ENCODE assay signal across 8 cellular contexts in genomic region chr1:1540015-1540816, GRCh38. TPM values are rescaled to one million over a fixed set of nuclear protein-coding genes. Genes with fewer than 3 reads are reported as not detected.
DNase-seq lines count a peak whose midpoint lies in the region; ATAC-seq and TF ChIP-seq lines count a peak whose summit lies in the region.

TSS of gene TMEM240 (minus strand) at chr1:1540624. CDS start at chr1:1540346, 278 bp downstream.

- H3K27me3 Mint-ChIP-seq in activated naive CD4-positive, alpha-beta T cell treated with anti-CD3 and anti-CD28 coated beads, Interleukin-2, amount 10 ng/mL, durations not matched to agents 7 days and 5 days, result peaks cover 17% of the 10 kb centered on the region
- H3K27me3 Mint-ChIP-seq in glutamatergic neuron (ENCODE audit: unreplicated experiment) (peaks cover 12% of the 10 kb centered on the region), osteocyte (ENCODE audit: unreplicated experiment) (no peaks in the 10 kb centered on the region)

- CTCF ChIA-PET in activated naive CD4-positive, alpha-beta T cell treated with anti-CD3 and anti-CD28 coated beads, Interleukin-2, amount 10 ng/mL, durations not matched to agents 7 days and 5 days (lab: Charles Lee), result no interaction called here

- peak within 1 kb of the TSS; percentile 61 for H3K27ac ChIP-seq in temporal lobe (ENCODE audit: low read depth, low read length)

- TF ChIP-seq CTCF in AG09319 (IDR thresholded peaks at IDR 0.05; ENCODE audit: low read depth, low read length) (no peak), glutamatergic neuron (IDR thresholded peaks at IDR 0.05; ENCODE audit: partially characterized antibody, unreplicated experiment) (no peak), osteocyte (IDR thresholded peaks at IDR 0.05) (no peak)

- ATAC-seq in HG02884 (IDR thresholded peaks at IDR 0.05; ENCODE audit: unreplicated experiment), result no peak

- peaks cover 2% of the 10 kb centered on the region for H3K4me1 Mint-ChIP-seq in activated naive CD4-positive, alpha-beta T cell treated with anti-CD3 and anti-CD28 coated beads, Interleukin-2, amount 10 ng/mL, durations not matched to agents 7 days and 5 days
- peaks cover 5% of the 10 kb centered on the region for H3K4me1 Mint-ChIP-seq in glutamatergic neuron (ENCODE audit: low read depth, unreplicated experiment)
- H3K4me1 Mint-ChIP-seq in osteocyte (ENCODE audit: unreplicated experiment), result peaks cover 6% of the 10 kb centered on the region

- H3K27ac Mint-ChIP-seq in activated naive CD4-positive, alpha-beta T cell treated with anti-CD3 and anti-CD28 coated beads, Interleukin-2, amount 10 ng/mL, durations not matched to agents 7 days and 5 days, result no peak within 1 kb of the TSS
- H3K27ac Mint-ChIP-seq in glutamatergic neuron (ENCODE audit: unreplicated experiment), result no peak within 1 kb of the TSS
- peak within 1 kb of the TSS; percentile 47 for H3K27ac Mint-ChIP-seq in osteocyte (ENCODE audit: unreplicated experiment)

- DNase-seq in AG09319 (ENCODE audit: extremely low read depth, low read depth), result peak; percentile 45
- DNase-seq in NCI-H510A (lab: John Stamatoyannopoulos, UW), result peak; percentile 96
- DNase-seq in activated naive CD4-positive, alpha-beta T cell treated with anti-CD3 and anti-CD28 coated beads, Interleukin-2, amount 10 ng/mL, durations not matched to agents 7 days and 5 days, result peak; percentile 69
- DNase-seq in glutamatergic neuron, result peak; percentile 92
- peak; percentile 93 for DNase-seq in osteocyte (ENCODE audit: extremely low spot score, unreplicated experiment)
- DNase-seq in NCI-H774 (lab: John Stamatoyannopoulos, UW), result no peak

- peak within 1 kb of the TSS; percentile 53 for H3K4me3 Mint-ChIP-seq in activated naive CD4-positive, alpha-beta T cell treated with anti-CD3 and anti-CD28 coated beads, Interleukin-2, amount 10 ng/mL, durations not matched to agents 7 days and 5 days
- no peak within 1 kb of the TSS for H3K4me3 Mint-ChIP-seq in glutamatergic neuron (ENCODE audit: unreplicated experiment)
- H3K4me3 Mint-ChIP-seq in osteocyte (ENCODE audit: unreplicated experiment), result peak within 1 kb of the TSS; percentile 75

- no peaks in the 10 kb centered on the region for H3K9me3 Mint-ChIP-seq in activated naive CD4-positive, alpha-beta T cell treated with anti-CD3 and anti-CD28 coated beads, Interleukin-2, amount 10 ng/mL, durations not matched to agents 7 days and 5 days
- peaks cover 9% of the 10 kb centered on the region for H3K9me3 Mint-ChIP-seq in glutamatergic neuron (ENCODE audit: unreplicated experiment)
- H3K9me3 Mint-ChIP-seq in osteocyte (ENCODE audit: unreplicated experiment), result no peaks in the 10 kb centered on the region

- peaks cover 12% of the 10 kb centered on the region for H3K36me3 Mint-ChIP-seq in activated naive CD4-positive, alpha-beta T cell treated with anti-CD3 and anti-CD28 coated beads, Interleukin-2, amount 10 ng/mL, durations not matched to agents 7 days and 5 days
- H3K36me3 Mint-ChIP-seq in glutamatergic neuron (ENCODE audit: unreplicated experiment), result no peaks in the 10 kb centered on the region
- H3K36me3 Mint-ChIP-seq in osteocyte (ENCODE audit: unreplicated experiment), result no peaks in the 10 kb centered on the region

RNA-seq across cellular contexts. Expression of gene TMEM240, which starts in this region (rescaled TPM):
- 24.4 TPM for total RNA-seq in glutamatergic neuron (ENCODE audit: unreplicated experiment)
- total RNA-seq in osteocyte, result 12.4 and 16.6 TPM in 2 replicates
- total RNA-seq in temporal lobe, result 15.2 TPM
